ENCODE assay signal across 14 cellular contexts in genomic region chr5:761206-761771, GRCh38. TPM values are rescaled to one million over a fixed set of nuclear protein-coding genes. Genes with fewer than 3 reads are reported as not detected.
DNase-seq lines count a peak whose midpoint lies in the region; FAIRE-seq and TF ChIP-seq lines count a peak whose summit lies in the region.
"Had no signal": no experiment of that assay in that cellular context is flagged by ENCODE, and none has a peak within 500 bp of the region (broad histone marks: within the 10 kb centered on the region; RNA-seq: fewer than 3 reads in every experiment).

No MANE protein-coding gene starts in this region.

- H3K27me3 ChIP-seq in sigmoid colon = no peaks in the 10 kb centered on the region
- H3K27me3 ChIP-seq: breast epithelium, ovary had no signal

- WGBS in sigmoid colon, 2 donors = 72 to 80% methylated on average over 8 of the region's 8 CpGs

- peaks cover 0 to 9% (median 0%) of the 10 kb centered on the region in 4 donors for H3K36me3 ChIP-seq in sigmoid colon
- H3K36me3 ChIP-seq: breast epithelium, ovary had no signal

- TF ChIP-seq CTCF in sigmoid colon (IDR thresholded peaks at IDR 0.05) = no peak

- TF ChIP-seq POLR2A in sigmoid colon (IDR thresholded peaks at IDR 0.05) = no peak

- TF ChIP-seq EP300 in sigmoid colon (IDR thresholded peaks at IDR 0.05) = no peak

- H3K4me1 ChIP-seq in sigmoid colon = peaks cover 0 to 37% (median 33%) of the 10 kb centered on the region in 4 donors

- peak; percentile 71 for FAIRE-seq in HTR-8/SVneo (lab: Jason Lieb, UNC)

- no peaks in the 10 kb centered on the region for H3K9me3 ChIP-seq in sigmoid colon
- H3K9me3 ChIP-seq: breast epithelium, ovary had no signal

- no peak overlapping the region for H3K27ac ChIP-seq in sigmoid colon
- H3K27ac ChIP-seq: breast epithelium, ovary had no signal

- peak; percentile 54 for DNase-seq in activated CD8-positive, alpha-beta memory T cell treated with anti-CD3 and anti-CD28 coated beads, Interleukin-2, amount 50 U/mL, for 48 hours
- DNase-seq in activated CD8-positive, alpha-beta memory T cell treated with anti-CD3 and anti-CD28 coated beads, Interleukin-2, amount 50 U/mL, for 4 hours = no peak
- DNase-seq in HTR-8/SVneo (ENCODE audit: insufficient read length, low spot score) (no peak), iPS-NIHi11 (ENCODE audit: low spot score) (peak; percentile 21), sigmoid colon (peak; percentile 62), LoVo (ENCODE audit: low spot score) (no peak), GM19238 (ENCODE audit: insufficient read length, low spot score) (no peak), NCI-H2171 (lab: John Stamatoyannopoulos, UW) (no peak)
- DNase-seq: ACHN; activated naive CD8-positive, alpha-beta T cell treated with anti-CD3 and anti-CD28 coated beads, Interleukin-2, amount 10 ng/mL, durations not matched to agents 7 days and 5 days; GOT3; NCI-H1105 treated with DMSO at 0.1 percent for 48 hours had no signal

- H3K4me3 ChIP-seq in sigmoid colon = no peak overlapping the region
- H3K4me3 ChIP-seq: breast epithelium, ovary had no signal

- intact Hi-C loops in sigmoid colon (cut with DNase I) = no loop called here

RNA-seq across cellular contexts. Expression of gene ZDHHC11B, which starts 23.2 kb away (rescaled TPM):
- total RNA-seq in sigmoid colon = 10 to 100 TPM in 1 of 4 donors, 1 to 10 TPM in 2, under 1 TPM in 1; 0.71 to 12.7 (median 2.4) TPM
- polyA plus RNA-seq in sigmoid colon = 1 to 10 TPM in 1 of 3 donors, under 1 TPM in 1, not detected in 1; 0.46 to 2.0 TPM

Comparison
In these comparisons a context has a peak if more than half of its experiments do, and no peak if none do; other contexts are left out.
1. DNase-seq: peak in activated CD8-positive, alpha-beta memory T cell treated with anti-CD3 and anti-CD28 coated beads, Interleukin-2, amount 50 U/mL, for 48 hours (single experiment), iPS-NIHi11 (single experiment) and sigmoid colon (single experiment); none in activated CD8-positive, alpha-beta memory T cell treated with anti-CD3 and anti-CD28 coated beads, Interleukin-2, amount 50 U/mL, for 4 hours (single experiment), HTR-8/SVneo (single experiment), LoVo (single experiment), GM19238 (single experiment) and NCI-H2171 (single experiment).